Comparison of ENCODE assay signal across 1 cellular context in genomic region chr21:33947451-33948095, GRCh38.
TF ChIP-seq lines count a peak whose summit lies in the region.

No MANE protein-coding gene starts in this region.

TF ChIP-seq in K562, 482 proteins besides CTCF, POLR2A, EP300 and RAD21 (continued from another document and continues in another):
- TF ChIP-seq MBD1 (CRISPR knock-in tag; IDR thresholded peaks at IDR 0.05): no peak
- TF ChIP-seq ZNF592 (IDR thresholded peaks at IDR 0.05): peak; percentile 89
- no peak for TF ChIP-seq ZNF224 (CRISPR knock-in tag; IDR thresholded peaks at IDR 0.05)
- no peak for TF ChIP-seq HES1 (IDR thresholded peaks at IDR 0.05; ENCODE audit: low read depth)
- TF ChIP-seq ZFPM2 (CRISPR knock-in tag; IDR thresholded peaks at IDR 0.05): no peak
- TF ChIP-seq ASH1L (IDR thresholded peaks at IDR 0.05; ENCODE audit: borderline replicate concordance, low read depth, partially characterized antibody): no peak
- no peak for TF ChIP-seq ZNF3 (CRISPR knock-in tag; IDR thresholded peaks at IDR 0.05)
- TF ChIP-seq ZNF175 (CRISPR knock-in tag; IDR thresholded peaks at IDR 0.05; ENCODE audit: low read depth): no peak; the same call in 1 of the 2 replicates
- 0 out of 2 replicates have a peak, but pooled peaks have one; percentile 8 for TF ChIP-seq PTTG1 (tag; IDR thresholded peaks at IDR 0.05; ENCODE audit: low read depth)
- TF ChIP-seq TEAD1 (CRISPR knock-in tag; IDR thresholded peaks at IDR 0.05): peak; percentile 20 to 85; a peak in 2 of 4 replicates
- TF ChIP-seq HDAC1 (IDR thresholded peaks at IDR 0.05): no peak; a peak in 1 of 4 replicates
- TF ChIP-seq ZNF354B (CRISPR knock-in tag; IDR thresholded peaks at IDR 0.05): no peak
- no peak for TF ChIP-seq PML (IDR thresholded peaks at IDR 0.05; ENCODE audit: low read length)
- peak; percentile 96 for TF ChIP-seq JUN (IDR thresholded peaks at IDR 0.05; ENCODE audit: borderline replicate concordance, low read depth, low read length)
- peak; percentile 25; the same call in 1 of the 2 replicates for TF ChIP-seq JUN (CRISPR knock-in tag; IDR thresholded peaks at IDR 0.05; ENCODE audit: borderline replicate concordance)
- TF ChIP-seq POLR2AphosphoS5 (IDR thresholded peaks at IDR 0.05; ENCODE audit: control insufficient read depth, insufficient read depth, low read depth, low read length): 0 out of 2 replicates have a peak, but pooled peaks have one; percentile 51
- no peak for TF ChIP-seq SIX5 (IDR thresholded peaks at IDR 0.05; ENCODE audit: borderline replicate concordance in 1 of 2, insufficient read depth in 1 of 2, low read depth in 1 of 2, low read length in 2 of 2)
- TF ChIP-seq PHB2 (IDR thresholded peaks at IDR 0.05; ENCODE audit: low read depth): no peak
- no peak for TF ChIP-seq HNRNPH1 (optimal IDR thresholded peaks at IDR 0.05; ENCODE audit: low read depth, low read length)
- TF ChIP-seq SP2 (IDR thresholded peaks at IDR 0.05; ENCODE audit: extremely low read depth, low read depth, low read length, poor library complexity, severe bottlenecking): no peak
- TF ChIP-seq BRF2 (IDR thresholded peaks at IDR 0.05; ENCODE audit: borderline replicate concordance, insufficient read depth, insufficient read length): no peak
- no peak for TF ChIP-seq ZNF282 (CRISPR knock-in tag; IDR thresholded peaks at IDR 0.05)
- no peak for TF ChIP-seq DNMT1 (IDR thresholded peaks at IDR 0.05)
- TF ChIP-seq HDAC3 (IDR thresholded peaks at IDR 0.05; ENCODE audit: borderline replicate concordance, partially characterized antibody): no peak
- no peak for TF ChIP-seq KHSRP (IDR thresholded peaks at IDR 0.05)
- TF ChIP-seq ZKSCAN3 (CRISPR knock-in tag; IDR thresholded peaks at IDR 0.05): no peak
- no peak for TF ChIP-seq PBX2 (CRISPR knock-in tag; IDR thresholded peaks at IDR 0.05; ENCODE audit: low read depth)
- TF ChIP-seq PBX2 (tag; conservative IDR thresholded peaks at IDR 0.05; ENCODE audit: low read depth): peak; percentile 82
- TF ChIP-seq RNF2 (IDR thresholded peaks at IDR 0.05): 0 out of 2 replicates have a peak, but pooled peaks have one; percentile 43
- TF ChIP-seq ARID2 (IDR thresholded peaks at IDR 0.05): 0 out of 2 replicates have a peak, but pooled peaks have one; percentile 8
- no peak for TF ChIP-seq TARDBP (IDR thresholded peaks at IDR 0.05)
- TF ChIP-seq ZEB2 (IDR thresholded peaks at IDR 0.05): peak; percentile 92
- no peak for TF ChIP-seq FUS (optimal IDR thresholded peaks at IDR 0.05; ENCODE audit: low read depth, low read length)
- TF ChIP-seq RERE (CRISPR knock-in tag; IDR thresholded peaks at IDR 0.05; ENCODE audit: borderline replicate concordance): no peak
- TF ChIP-seq GATA2 (CRISPR knock-in tag; IDR thresholded peaks at IDR 0.05): no peak
- TF ChIP-seq HOMEZ (CRISPR knock-in tag; IDR thresholded peaks at IDR 0.05): no peak
- no peak for TF ChIP-seq HDAC8 (tag; IDR thresholded peaks at IDR 0.05)
- no peak for TF ChIP-seq NONO (IDR thresholded peaks at IDR 0.05; ENCODE audit: low read depth in 2 of 2, low read length in 1 of 2)
- no peak for TF ChIP-seq ZNF699 (CRISPR knock-in tag; IDR thresholded peaks at IDR 0.05; ENCODE audit: insufficient replicate concordance)
- no peak for TF ChIP-seq SPI1 (IDR thresholded peaks at IDR 0.05; ENCODE audit: borderline replicate concordance, low read depth, low read length)
- no peak for TF ChIP-seq SNIP1 (IDR thresholded peaks at IDR 0.05; ENCODE audit: low read depth)
- peak in 1 of 3 experiments; percentile 60 for TF ChIP-seq YY1 (IDR thresholded peaks at IDR 0.05; ENCODE audit: borderline replicate concordance in 1 of 3, control insufficient read depth in 1 of 3, extremely low read depth in 1 of 3, insufficient read depth in 3 of 3, insufficient read length in 1 of 3, insufficient replicate concordance in 2 of 3, low read depth in 1 of 3, low read length in 2 of 3)
- no peak for TF ChIP-seq RFX1 (IDR thresholded peaks at IDR 0.05)
- peak; percentile 87; the same call in 1 of the 2 replicates for TF ChIP-seq CREB3 (tag; conservative IDR thresholded peaks at IDR 0.05; ENCODE audit: low read depth)
- TF ChIP-seq TSC22D4 (tag; IDR thresholded peaks at IDR 0.05): no peak
- TF ChIP-seq ERF (CRISPR knock-in tag; IDR thresholded peaks at IDR 0.05): 0 out of 2 replicates have a peak, but pooled peaks have one; percentile 14
- no peak for TF ChIP-seq IFI16 (CRISPR knock-in tag; IDR thresholded peaks at IDR 0.05)
- TF ChIP-seq NFIX (CRISPR knock-in tag; IDR thresholded peaks at IDR 0.05; ENCODE audit: low read depth): no peak
